Comparison of ENCODE assay signal across 37 cellular contexts in genomic region chr13:51240178-51240577, GRCh38. TPM values are rescaled to one million over a fixed set of nuclear protein-coding genes. Genes with fewer than 3 reads are reported as not detected.
DNase-seq lines count a peak whose midpoint lies in the region; ATAC-seq, FAIRE-seq and TF ChIP-seq lines count a peak whose summit lies in the region.
"Had no signal": no experiment of that assay in that cellular context is flagged by ENCODE, and none has a peak within 500 bp of the region (broad histone marks: within the 10 kb centered on the region; RNA-seq: fewer than 3 reads in every experiment).

No MANE protein-coding gene starts in this region.

- ATAC-seq in WTC11 (no peak), HG03521 (IDR thresholded peaks at IDR 0.05; ENCODE audit: unreplicated experiment) (no peak)
- ATAC-seq: activated CD4-positive, alpha-beta T cell treated with anti-CD3 and anti-CD28 coated beads for 36 hours; activated naive CD4-positive, alpha-beta T cell treated with anti-CD3 and anti-CD28 coated beads, Interleukin-2, amount 50 U/mL, for 72 hours; naive thymus-derived CD8-positive, alpha-beta T cell; Panc1; psoas muscle; stimulated activated effector memory CD8-positive, alpha-beta T cell treated with anti-CD3 and anti-CD28 coated beads, Interleukin-12 subunit alpha, Interleukin-12 subunit beta, amount 100 ng/mL, for 72 hours had no signal

- H3K27me3 ChIP-seq in stomach, result no peaks in the 10 kb centered on the region
- H3K27me3 ChIP-seq: heart left ventricle, testis had no signal

- H3K27ac Mint-ChIP-seq in WTC11, result peak overlapping the region; percentile 64
- H3K27ac Mint-ChIP-seq: activated CD4-positive, alpha-beta T cell treated with anti-CD3 and anti-CD28 coated beads for 36 hours; activated naive CD4-positive, alpha-beta T cell treated with anti-CD3 and anti-CD28 coated beads, Interleukin-2, amount 50 U/mL, for 72 hours; B cell; CD4-positive, alpha-beta memory T cell; naive thymus-derived CD8-positive, alpha-beta T cell; stimulated activated effector memory CD8-positive, alpha-beta T cell treated with anti-CD3 and anti-CD28 coated beads, Interleukin-12 subunit alpha, Interleukin-12 subunit beta, amount 100 ng/mL, for 72 hours had no signal

- peaks cover 27% of the 10 kb centered on the region for H3K36me3 Mint-ChIP-seq in WTC11
- H3K36me3 Mint-ChIP-seq: activated naive CD4-positive, alpha-beta T cell treated with anti-CD3 and anti-CD28 coated beads, Interleukin-2, amount 50 U/mL, for 72 hours; CD4-positive, alpha-beta memory T cell; naive thymus-derived CD8-positive, alpha-beta T cell; stimulated activated effector memory CD8-positive, alpha-beta T cell treated with anti-CD3 and anti-CD28 coated beads, Interleukin-12 subunit alpha, Interleukin-12 subunit beta, amount 100 ng/mL, for 72 hours had no signal

- peaks cover 0 to 31% (median 12%) of the 10 kb centered on the region in 4 donors for H3K4me1 ChIP-seq in stomach
- H3K4me1 ChIP-seq: psoas muscle had no signal

- H3K27me3 Mint-ChIP-seq in WTC11 (ENCODE audit: low read depth), result no peaks in the 10 kb centered on the region

- POLR2A ChIA-PET in WTC11 (lab: Charles Lee), result no interaction called here

- peaks cover 28% of the 10 kb centered on the region for H3K4me1 Mint-ChIP-seq in WTC11
- H3K4me1 Mint-ChIP-seq: activated CD4-positive, alpha-beta T cell treated with anti-CD3 and anti-CD28 coated beads for 36 hours; B cell; CD4-positive, alpha-beta memory T cell; naive thymus-derived CD8-positive, alpha-beta T cell; stimulated activated effector memory CD8-positive, alpha-beta T cell treated with anti-CD3 and anti-CD28 coated beads, Interleukin-12 subunit alpha, Interleukin-12 subunit beta, amount 100 ng/mL, for 72 hours had no signal

- CTCF ChIA-PET in WTC11 (lab: Charles Lee), result interaction anchor here (1.0 to 3.3 kb wide), 3 partner anchors 12 to 115 kb away, joined by 3 to 19 read pairs (median 3); no protein-coding TSS in a partner anchor

- H3K4me3 ChIP-seq in fibroblast of villous mesenchyme (ENCODE audit: low read depth, low read length) (no peak overlapping the region), stomach (no peak overlapping the region)
- H3K4me3 ChIP-seq: heart left ventricle, psoas muscle, testis had no signal

- no peak for DNase-seq in D721Med (ENCODE audit: insufficient read length, low spot score)
- no peak for DNase-seq in WTC11 (ENCODE audit: low spot score)
- peak; percentile 69 for DNase-seq in fibroblast of villous mesenchyme (ENCODE audit: low read depth)
- DNase-seq in stomach, result no peak
- DNase-seq in NCI-H2081 (lab: John Stamatoyannopoulos, UW), result no peak
- no peak for DNase-seq in NCI-H2171 treated with DMSO at 0.1 percent for 48 hours (lab: John Stamatoyannopoulos, UW)
- no peak for DNase-seq in RPMI8226
- DNase-seq: ACHN; activated CD4-positive, alpha-beta T cell treated with anti-CD3 and anti-CD28 coated beads for 36 hours; activated T-cell treated with anti-CD3 and anti-CD28 coated beads for 4 hours; amygdala; CD4-positive, alpha-beta memory T cell; effector CD8-positive, alpha-beta T cell; foreskin fibroblast; heart left ventricle; KBM-7; kidney; naive thymus-derived CD8-positive, alpha-beta T cell; NCI-H2029; NCI-H2227 treated with DMSO at 0.1 percent for 48 hours; NCI-H526; psoas muscle; SHP77 treated with DMSO at 0.1 percent for 48 hours; SW 1271; testis had no signal

- no peak overlapping the region for H3K4me3 Mint-ChIP-seq in WTC11
- H3K4me3 Mint-ChIP-seq: activated CD4-positive, alpha-beta T cell treated with anti-CD3 and anti-CD28 coated beads for 36 hours; B cell; CD4-positive, alpha-beta memory T cell; naive thymus-derived CD8-positive, alpha-beta T cell; stimulated activated effector memory CD8-positive, alpha-beta T cell treated with anti-CD3 and anti-CD28 coated beads, Interleukin-12 subunit alpha, Interleukin-12 subunit beta, amount 100 ng/mL, for 72 hours had no signal

- H3K27ac ChIP-seq in stomach, result peak overlapping the region in 3 of 5 donors; percentile 34 to 82 (median 65)
- H3K27ac ChIP-seq: epithelial cell of prostate, psoas muscle, testis had no signal

- 56 to 81% (median 76%) methylated on average over 5 of the region's 5 CpGs for WGBS in stomach, 5 donors

- intact Hi-C loops in stomach (cut with DNase I; ENCODE audit: low total_unique reads), result no loop called here

- no peaks in the 10 kb centered on the region for H3K36me3 ChIP-seq in stomach
- H3K36me3 ChIP-seq: heart left ventricle had no signal

- no peak for TF ChIP-seq POLR2A in stomach (IDR thresholded peaks at IDR 0.05)

- peak; percentile 11 for FAIRE-seq in D721Med (lab: Jason Lieb, UNC)
- FAIRE-seq: colon, GM18507, GM19239, H54, kidney, urothelium cell line had no signal

- TF ChIP-seq CTCF in D721Med (IDR thresholded peaks at IDR 0.05; ENCODE audit: insufficient read depth, missing control alignments), result no peak
- no peak for TF ChIP-seq CTCF in WTC11 (IDR thresholded peaks at IDR 0.05)
- TF ChIP-seq CTCF in fibroblast of villous mesenchyme (IDR thresholded peaks at IDR 0.05; ENCODE audit: insufficient read depth, low read depth, low read length), result no peak
- TF ChIP-seq CTCF in stomach (IDR thresholded peaks at IDR 0.05), result no peak

- no peaks in the 10 kb centered on the region for H3K9me3 ChIP-seq in stomach
- H3K9me3 ChIP-seq: heart left ventricle, psoas muscle, testis had no signal

- no peak for TF ChIP-seq EP300 in stomach (IDR thresholded peaks at IDR 0.05)

- no peaks in the 10 kb centered on the region for H3K9me3 Mint-ChIP-seq in WTC11
- H3K9me3 Mint-ChIP-seq: activated naive CD4-positive, alpha-beta T cell treated with anti-CD3 and anti-CD28 coated beads, Interleukin-2, amount 50 U/mL, for 72 hours; CD4-positive, alpha-beta memory T cell; naive thymus-derived CD8-positive, alpha-beta T cell; stimulated activated effector memory CD8-positive, alpha-beta T cell treated with anti-CD3 and anti-CD28 coated beads, Interleukin-12 subunit alpha, Interleukin-12 subunit beta, amount 100 ng/mL, for 72 hours had no signal

TF ChIP-seq in WTC11, 78 proteins besides CTCF, POLR2A, EP300 and RAD21 (continues in another document):
- TF ChIP-seq ATF1 (CRISPR knock-in tag; IDR thresholded peaks at IDR 0.05), result no peak
- TF ChIP-seq FOXP1 (CRISPR knock-in tag; IDR thresholded peaks at IDR 0.05; ENCODE audit: borderline replicate concordance), result no peak
- TF ChIP-seq ARID4B (CRISPR knock-in tag; IDR thresholded peaks at IDR 0.05; ENCODE audit: borderline replicate concordance), result no peak
- no peak for TF ChIP-seq NR1H2 (CRISPR knock-in tag; IDR thresholded peaks at IDR 0.05)
- TF ChIP-seq CDX4 (CRISPR knock-in tag; IDR thresholded peaks at IDR 0.05; ENCODE audit: borderline replicate concordance), result no peak
- TF ChIP-seq USF2 (CRISPR knock-in tag; IDR thresholded peaks at IDR 0.05), result no peak

RNA-seq across cellular contexts. Expression of gene FAM124A, which starts 18.0 kb away (rescaled TPM):
- total RNA-seq in WTC11 (2021) (41.2 to 45.8 TPM (median 41.6 TPM) in 3 replicates), fibroblast of villous mesenchyme (10.0 and 25.0 TPM in 2 replicates), stomach (10 to 100 TPM in 1 of 5 donors, 1 to 10 TPM in 4; 2.4 to 21.0 (median 2.9) TPM)
- polyA plus RNA-seq in stomach, result 1 to 10 TPM in 1 of 3 donors, under 1 TPM in 2; 0.46 to 1.9 (median 0.62) TPM
- total RNA-seq: bronchial epithelial cell; CD4-positive, alpha-beta memory T cell; naive thymus-derived CD8-positive, alpha-beta T cell had no signal
- polyA plus RNA-seq: CD4-positive, alpha-beta memory T cell had no signal
